ENCODE assay signal across 16 cellular contexts in the genomic region with DNA sequence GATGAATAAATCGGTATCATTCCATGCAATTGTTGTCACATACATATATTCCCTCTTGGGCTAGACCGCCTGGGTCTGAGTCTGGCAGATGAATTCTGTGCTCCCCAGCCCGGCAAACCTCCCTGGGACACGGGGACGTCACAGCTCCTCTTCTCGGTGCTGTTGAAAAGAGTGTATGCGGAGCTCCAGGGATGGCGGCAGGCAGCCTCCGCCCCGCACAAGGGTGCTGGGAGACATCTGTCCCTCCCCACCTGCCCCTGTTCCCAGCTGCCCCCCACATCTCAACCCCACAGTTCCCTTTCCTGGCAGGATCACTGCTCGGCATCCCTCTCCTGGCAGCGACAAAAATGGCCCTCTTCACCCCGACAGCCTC. TPM values are rescaled to one million over a fixed set of nuclear protein-coding genes. Genes with fewer than 3 reads are reported as not detected.
A peak's percentile ranks its signal among the peaks of the same experiment; 100 is the strongest.
DNase-seq lines count a peak whose midpoint lies in the region; ATAC-seq and TF ChIP-seq lines count a peak whose summit lies in the region.
"Had no signal": no experiment of that assay in that cellular context is flagged by ENCODE, and none has a peak within 500 bp of the region (broad histone marks: within the 10 kb centered on the region; RNA-seq: fewer than 3 reads in every experiment).

No MANE protein-coding gene starts in this region.

- intact Hi-C loops in IMR-90 (cut with micrococcal nuclease) (no loop called here), right lobe of liver (cut with DNase I) (no loop called here)

- no peaks in the 10 kb centered on the region for H3K79me1 ChIP-seq in IMR-90 (ENCODE audit: low read depth in 1 of 2, low read length in 2 of 2)

- no peaks in the 10 kb centered on the region for H4K20me1 ChIP-seq in IMR-90 (ENCODE audit: insufficient read depth, low read length)
- H4K20me1 ChIP-seq: BLaER1 had no signal

- H4K5ac ChIP-seq in IMR-90 (ENCODE audit: low read depth, low read length), result no peak overlapping the region

- BruUV-seq in IMR-90 (replicated peaks; lab: Mats Ljungman, UMichigan), result no TSS peak

- H3K27ac ChIP-seq in IMR-90 (ENCODE audit: insufficient read depth, low read length) (no peak overlapping the region), right lobe of liver (peak overlapping the region in 2 of 3 donors; percentile 56 to 77), thoracic aorta (no peak overlapping the region)
- H3K27ac ChIP-seq: SJCRH30 had no signal

- H2AFZ ChIP-seq in IMR-90 (replicated peaks; ENCODE audit: low read length, poor library complexity), result peak overlapping the region; percentile 67
- H2AFZ ChIP-seq: GM23338 had no signal

- no peak overlapping the region for H2BK5ac ChIP-seq in IMR-90 (ENCODE audit: low read depth, low read length, poor library complexity, severe bottlenecking)

- in situ Hi-C loops in IMR-90 (cut with MboI; ENCODE audit: low sequenced_read_pairs), result no loop called here

- H3K4me3 Mint-ChIP-seq in activated T-helper 17 cell treated with anti-CD3 and anti-CD28 coated beads, Interleukin-2, amount 50 U/mL, for 72 hours, result no peak overlapping the region
- no peak overlapping the region for H3K4me3 Mint-ChIP-seq in effector memory CD8-positive, alpha-beta T cell
- H3K4me3 Mint-ChIP-seq: GM23338 had no signal

- TF ChIP-seq RAD21 in IMR-90 (IDR thresholded peaks at IDR 0.05; ENCODE audit: low read length), result no peak

- TF ChIP-seq POLR2A in IMR-90 (IDR thresholded peaks at IDR 0.05; ENCODE audit: low read depth, low read length) (no peak), right lobe of liver (IDR thresholded peaks at IDR 0.05) (no peak)

- CTCF ChIA-PET in IMR-90 (lab: Yijun Ruan, JAX), result no interaction called here

- no peak overlapping the region for H3K9ac ChIP-seq in IMR-90 (ENCODE audit: low read depth, low read length)
- H3K9ac ChIP-seq: BLaER1 had no signal

- H2AK9ac ChIP-seq in IMR-90 (replicated peaks; ENCODE audit: low read depth, low read length, poor library complexity), result no peak overlapping the region

- dilution Hi-C loops in IMR-90 (cut with HindIII; ENCODE audit: low sequenced_read_pairs, unreplicated experiment), result no loop called here

- H4K8ac ChIP-seq in IMR-90 (ENCODE audit: low read depth in 2 of 2, low read length in 2 of 2), result no peak overlapping the region

- H2BK120ac ChIP-seq in IMR-90 (ENCODE audit: low read depth, low read length), result no peak overlapping the region

- no peak for DNase-seq in IMR-90
- DNase-seq in right lobe of liver, result peak in 1 of 3 donors; percentile 42
- no peak for DNase-seq in thoracic aorta (ENCODE audit: low spot score)
- no peak for DNase-seq in iPS-NIHi11 (ENCODE audit: low spot score)
- no peak for DNase-seq in effector memory CD8-positive, alpha-beta T cell
- DNase-seq: COR-L47, DMS53, NCI-H1417, NCI-H2029, NCI-H2171 treated with DMSO at 0.1 percent for 48 hours, NCI-H774, SJCRH30 had no signal

- H3K27me3 ChIP-seq in IMR-90 (ENCODE audit: control insufficient read depth, insufficient read depth, low read length), result peaks cover 4% of the 10 kb centered on the region; the same call in 1 of the 2 replicates
- H3K27me3 ChIP-seq in right lobe of liver, result no peaks in the 10 kb centered on the region
- H3K27me3 ChIP-seq in thoracic aorta (replicated peaks; ENCODE audit: insufficient read depth), result no peaks in the 10 kb centered on the region
- H3K27me3 ChIP-seq: BLaER1, SJCRH30 had no signal

- H3K4me1 ChIP-seq in IMR-90 (ENCODE audit: control insufficient read depth, insufficient read depth, low read length) (no peaks in the 10 kb centered on the region; the same call in 1 of the 2 replicates), right lobe of liver (peaks cover 0 to 12% (median 0%) of the 10 kb centered on the region in 4 donors), thoracic aorta (ENCODE audit: control insufficient read depth in 1 of 2, low read depth in 2 of 2) (peaks cover 3 to 15% of the 10 kb centered on the region in 2 donors)
- H3K4me1 ChIP-seq: SJCRH30 had no signal

- H3K4me2 ChIP-seq in IMR-90 (ENCODE audit: low read depth, low read length), result no peak overlapping the region
- H3K4me2 ChIP-seq: BLaER1, GM23338 had no signal

- H3K4me1 Mint-ChIP-seq in activated T-helper 17 cell treated with anti-CD3 and anti-CD28 coated beads, Interleukin-2, amount 50 U/mL, for 72 hours, result peaks cover 2% of the 10 kb centered on the region
- peaks cover 0 to 5% of the 10 kb centered on the region in 2 donors for H3K4me1 Mint-ChIP-seq in effector memory CD8-positive, alpha-beta T cell (ENCODE audit: low read depth in 2 of 2)
- H3K4me1 Mint-ChIP-seq: GM23338 had no signal

- POLR2A ChIA-PET in IMR-90 (lab: Charles Lee; ENCODE audit: unreplicated experiment), result no interaction called here

- no peak overlapping the region for H3K14ac ChIP-seq in IMR-90 (replicated peaks; ENCODE audit: low read depth, low read length)

- no peaks in the 10 kb centered on the region for H3K9me1 ChIP-seq in IMR-90 (ENCODE audit: insufficient read depth, low read length)

- TF ChIP-seq CTCF in IMR-90 (conservative IDR thresholded peaks at IDR 0.05; ENCODE audit: low read depth, low read length) (no peak), right lobe of liver (IDR thresholded peaks at IDR 0.05) (no peak), thoracic aorta (IDR thresholded peaks at IDR 0.05) (no peak)

- H3K23ac ChIP-seq in IMR-90 (ENCODE audit: low read depth, low read length), result no peak overlapping the region

- no peaks in the 10 kb centered on the region for H3K36me3 Mint-ChIP-seq in activated T-helper 17 cell treated with anti-CD3 and anti-CD28 coated beads, Interleukin-2, amount 50 U/mL, for 72 hours (ENCODE audit: low read depth)
- H3K36me3 Mint-ChIP-seq in effector memory CD8-positive, alpha-beta T cell (ENCODE audit: insufficient read depth), result peaks cover 2% of the 10 kb centered on the region

- WGBS in IMR-90 (ENCODE audit: extremely low coverage in 2 of 2, insufficient read length in 1 of 2), 2 experiments, result 100% methylated on average over 1 of the region's 13 CpGs; no CpG with 5 or more reads in 1 of the 2 experiments
- WGBS in right lobe of liver (ENCODE audit: insufficient coverage, low coverage, low lambda C conversion rate, missing lambda C conversion rate), result 98% methylated on average over 6 of the region's 13 CpGs

- no peaks in the 10 kb centered on the region for H3K27me3 Mint-ChIP-seq in activated T-helper 17 cell treated with anti-CD3 and anti-CD28 coated beads, Interleukin-2, amount 50 U/mL, for 72 hours
- H3K27me3 Mint-ChIP-seq in effector memory CD8-positive, alpha-beta T cell, result no peaks in the 10 kb centered on the region

- ATAC-seq in IMR-90 (ENCODE audit: low read depth), result no peak
- no peak for ATAC-seq in activated T-helper 17 cell treated with anti-CD3 and anti-CD28 coated beads, Interleukin-2, amount 50 U/mL, for 72 hours (replicated peaks)
- ATAC-seq in right lobe of liver, result peak in 1 of 4 donors; percentile 10
- no peak for ATAC-seq in thoracic aorta (ENCODE audit: insufficient number of reproducible peaks, low FRiP score, low read depth)
- ATAC-seq in GM21381 (IDR thresholded peaks at IDR 0.05; ENCODE audit: unreplicated experiment), result no peak
- no peak for ATAC-seq in effector memory CD8-positive, alpha-beta T cell (replicated peaks)
- ATAC-seq: GM23338 had no signal

- H2AK5ac ChIP-seq in IMR-90 (ENCODE audit: low read depth, low read length), result no peak overlapping the region

- H2BK15ac ChIP-seq in IMR-90 (ENCODE audit: low read depth, low read length), result no peak overlapping the region

- no peaks in the 10 kb centered on the region for H3K36me3 ChIP-seq in IMR-90 (ENCODE audit: control insufficient read depth, insufficient read depth, low read length)
- H3K36me3 ChIP-seq in right lobe of liver, result no peaks in the 10 kb centered on the region
- H3K36me3 ChIP-seq in thoracic aorta, result no peaks in the 10 kb centered on the region
- H3K36me3 ChIP-seq: BLaER1, SJCRH30 had no signal

- H3K4me3 ChIP-seq in IMR-90 (ENCODE audit: insufficient read depth, low read depth, low read length) (no peak overlapping the region), right lobe of liver (no peak overlapping the region), thoracic aorta (peak overlapping the region; percentile 39)
- H3K4me3 ChIP-seq: BLaER1, GM23338, SJCRH30 had no signal

- H2BK20ac ChIP-seq in IMR-90 (ENCODE audit: low read depth, low read length), result no peak overlapping the region

- H3K56ac ChIP-seq in IMR-90 (ENCODE audit: extremely low read depth, insufficient read depth, low read length), result no peak overlapping the region

- no peak overlapping the region for H3K4ac ChIP-seq in IMR-90 (ENCODE audit: low read depth, low read length)

- peak overlapping the region; percentile 58 for H3K27ac Mint-ChIP-seq in activated T-helper 17 cell treated with anti-CD3 and anti-CD28 coated beads, Interleukin-2, amount 50 U/mL, for 72 hours
- H3K27ac Mint-ChIP-seq in effector memory CD8-positive, alpha-beta T cell, result no peak overlapping the region
- H3K27ac Mint-ChIP-seq: GM23338 had no signal

- H3K9me3 ChIP-seq in IMR-90 (ENCODE audit: control insufficient read depth, insufficient read depth, low read length), result no peaks in the 10 kb centered on the region
- H3K9me3 ChIP-seq in right lobe of liver, result no peaks in the 10 kb centered on the region
- H3K9me3 ChIP-seq in thoracic aorta, result no peaks in the 10 kb centered on the region
- H3K9me3 ChIP-seq: BLaER1, SJCRH30 had no signal

- no peak overlapping the region for H4K91ac ChIP-seq in IMR-90 (ENCODE audit: insufficient read depth, low read depth, low read length)

- H3K9me3 Mint-ChIP-seq in activated T-helper 17 cell treated with anti-CD3 and anti-CD28 coated beads, Interleukin-2, amount 50 U/mL, for 72 hours, result no peaks in the 10 kb centered on the region
- no peaks in the 10 kb centered on the region for H3K9me3 Mint-ChIP-seq in effector memory CD8-positive, alpha-beta T cell
- H3K9me3 Mint-ChIP-seq: GM23338 had no signal

- no peak overlapping the region for H3K18ac ChIP-seq in IMR-90 (ENCODE audit: low read depth, low read length)

TF ChIP-seq in IMR-90, 13 proteins besides CTCF, POLR2A, EP300 and RAD21 (continues in another document):
- no peak for TF ChIP-seq MAFK (IDR thresholded peaks at IDR 0.05; ENCODE audit: low read depth, low read length)
- no peak for TF ChIP-seq CEBPB (IDR thresholded peaks at IDR 0.05; ENCODE audit: low read depth, low read length)

RNA-seq across cellular contexts. Expression of a gene that starts 32.1 kb away (rescaled TPM):
- 15.4 and 25.6 TPM in 2 replicates for total RNA-seq in IMR-90 (2012; rRNA removed)
- polyA plus RNA-seq in IMR-90 (2012; rRNA removed), result 17.5 and 21.6 TPM in 2 replicates
- 5.2 and 6.0 TPM in 2 replicates for polyA plus RNA-seq in IMR-90 (2012; cell fraction: cytosol; rRNA removed)
- 7.8 and 39.5 TPM in 2 replicates for polyA plus RNA-seq in IMR-90 (2012; cell fraction: nucleus; rRNA removed; ENCODE audit: low replicate concordance)
- 10 to 100 TPM; 21.6 to 31.7 TPM for total RNA-seq in activated T-helper 17 cell treated with anti-CD3 and anti-CD28 coated beads, Interleukin-2, amount 50 U/mL, for 72 hours
- 10 to 100 TPM; 20.6 to 63.6 (median 29.5) TPM for total RNA-seq in right lobe of liver
- total RNA-seq in thoracic aorta, result 10 to 100 TPM; 38.3 to 78.5 TPM

Comparison
In these comparisons a context has a peak if more than half of its experiments do, and no peak if none do; other contexts are left out.
1. H3K27ac ChIP-seq: peak in right lobe of liver (2 of 3); none in IMR-90 (single experiment) and thoracic aorta (0 of 2).